In the genomic region with DNA sequence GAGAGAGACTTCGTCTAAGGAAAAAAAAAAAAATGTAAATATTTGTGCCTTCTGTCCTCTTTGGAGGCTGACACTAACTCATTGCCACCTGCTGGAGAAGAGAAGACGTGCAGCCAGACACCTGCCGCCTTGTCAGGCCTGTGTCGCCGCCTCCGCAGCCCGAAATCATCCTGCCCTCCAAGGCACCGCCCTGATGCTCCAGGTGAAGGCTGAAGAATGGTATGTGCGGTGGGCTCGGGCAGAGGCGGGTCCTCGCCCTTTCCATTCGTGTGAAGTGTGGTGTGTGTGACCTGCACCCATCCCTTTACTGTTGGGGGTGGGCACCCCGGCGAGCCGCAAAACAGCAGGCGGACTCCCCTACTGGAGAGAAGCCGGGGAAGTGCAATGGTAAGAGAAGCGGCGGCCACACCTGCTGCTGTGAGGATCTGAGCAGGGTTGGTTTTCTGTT, we compare ENCODE assay signal across 8 cellular contexts.
DNase-seq lines count a peak whose midpoint lies in the region; ATAC-seq lines count a peak whose summit lies in the region.

No MANE protein-coding gene starts in this region.

- DNase-seq in ELF-1 (ENCODE audit: low read depth, low spot score) (peak; percentile 90), NCI-H510A (lab: John Stamatoyannopoulos, UW) (peak; percentile 62), NCI-H446 treated with DMSO at 0.1 percent for 48 hours (lab: John Stamatoyannopoulos, UW) (no peak)
- peak; percentile 20 to 42 for DNase-seq in activated CD8-positive, alpha-beta memory T cell treated with anti-CD3 and anti-CD28 coated beads for 1 hour (ENCODE audit: extremely low read depth in 1 of 2, low read depth in 1 of 2)
- peak; percentile 45 to 51 (median 47) for DNase-seq in effector memory CD4-positive, alpha-beta T cell
- peak; percentile 78 for DNase-seq in stimulated activated CD8-positive, alpha-beta memory T cell treated with anti-CD3 and anti-CD28 coated beads, Interleukin-4, amount 100 ng/mL, for 48 hours

- H3K4me1 ChIP-seq in effector memory CD4-positive, alpha-beta T cell (ENCODE audit: control insufficient read depth, insufficient read depth, low read length, poor library complexity, severe bottlenecking), result no peaks in the 10 kb centered on the region
- H3K4me1 ChIP-seq in mesodermal cell (ENCODE audit: control insufficient read depth, insufficient read depth, low read length, poor library complexity, severe bottlenecking), result no peaks in the 10 kb centered on the region

- H3K9me3 ChIP-seq in effector memory CD4-positive, alpha-beta T cell (ENCODE audit: control insufficient read depth, low read length), result no peaks in the 10 kb centered on the region
- no peaks in the 10 kb centered on the region for H3K9me3 ChIP-seq in mesodermal cell (ENCODE audit: control insufficient read depth, low read length)

- peak overlapping the region; percentile 35 for H3K4me3 ChIP-seq in effector memory CD4-positive, alpha-beta T cell (ENCODE audit: insufficient read depth, low read depth, low read length, poor library complexity, severe bottlenecking)
- H3K4me3 ChIP-seq in mesodermal cell (ENCODE audit: extremely low read depth, insufficient read depth, low read length, poor library complexity, severe bottlenecking), result peak overlapping the region; percentile 2

- H3K27me3 ChIP-seq in effector memory CD4-positive, alpha-beta T cell (replicated peaks; ENCODE audit: control insufficient read depth, insufficient read depth, low read length, poor library complexity, severe bottlenecking), result no peaks in the 10 kb centered on the region

- no peaks in the 10 kb centered on the region for H3K36me3 ChIP-seq in effector memory CD4-positive, alpha-beta T cell (ENCODE audit: control insufficient read depth, insufficient read depth, low read length)
- no peaks in the 10 kb centered on the region for H3K36me3 ChIP-seq in mesodermal cell (ENCODE audit: control insufficient read depth, insufficient read depth, low read length)

- no peak overlapping the region for H3K27ac ChIP-seq in effector memory CD4-positive, alpha-beta T cell (ENCODE audit: insufficient read depth, low read length, poor library complexity, severe bottlenecking)
- no peak overlapping the region for H3K27ac ChIP-seq in mesodermal cell (ENCODE audit: low read depth, low read length, severe bottlenecking)

- WGBS in mesodermal cell (ENCODE audit: insufficient coverage in 2 of 2), 2 experiments, result 16 to 27% methylated on average over 9 to 12 of the region's 20 CpGs

- ATAC-seq in HG02610 (IDR thresholded peaks at IDR 0.05; ENCODE audit: unreplicated experiment), result peak; percentile 63
